8 cellular contexts compared by ENCODE assay signal in the genomic region with DNA sequence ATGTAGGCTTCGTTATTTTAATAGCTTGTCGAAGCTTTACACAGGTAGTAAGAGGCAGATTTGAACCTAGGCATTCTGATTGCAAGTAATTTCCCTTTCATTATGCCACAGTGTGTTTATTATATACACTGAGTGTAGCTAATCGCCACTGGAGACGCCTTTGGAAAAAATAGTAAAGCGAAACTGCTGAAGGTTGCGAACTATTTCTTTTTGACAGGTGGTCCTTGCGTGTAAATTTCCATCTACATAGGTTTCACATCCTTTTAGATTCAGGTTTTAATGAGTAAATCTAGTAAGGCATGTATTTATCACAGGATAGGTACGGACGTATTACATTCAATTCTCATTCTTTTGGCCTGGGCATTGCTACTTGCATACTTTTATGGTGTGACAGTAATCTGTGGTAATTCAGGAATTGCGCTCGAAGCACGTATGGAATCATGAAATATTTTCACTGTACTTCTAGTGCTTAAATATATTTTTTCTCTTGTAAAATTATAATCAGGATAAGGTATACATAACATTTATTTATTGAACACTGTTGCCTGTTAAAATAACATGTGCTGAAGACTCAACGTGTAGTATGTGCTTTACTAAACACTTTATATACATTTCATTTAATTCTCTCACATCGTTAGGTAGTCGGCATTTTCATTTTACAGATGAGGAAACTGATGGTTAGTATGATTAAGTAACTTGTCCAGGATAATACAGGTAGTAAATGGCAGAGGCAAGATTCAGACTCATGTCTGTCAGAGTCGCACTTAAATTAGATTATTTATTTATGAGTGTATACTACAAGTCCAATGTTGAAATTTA. TPM values are rescaled to one million over a fixed set of nuclear protein-coding genes. Genes with fewer than 3 reads are reported as not detected.
DNase-seq lines count a peak whose midpoint lies in the region; ATAC-seq and TF ChIP-seq lines count a peak whose summit lies in the region.

No MANE protein-coding gene starts in this region.

- peak overlapping the region; percentile 82 for H3K4me2 ChIP-seq in parathyroid adenoma (ENCODE audit: low read length)

- H3K36me3 ChIP-seq in parathyroid adenoma (ENCODE audit: control insufficient read depth, insufficient read depth, low read length), result no peaks in the 10 kb centered on the region

- no peak overlapping the region for H2AFZ ChIP-seq in parathyroid adenoma

- peak overlapping the region; percentile 85 for H3K4me3 ChIP-seq in parathyroid adenoma (ENCODE audit: low read depth, low read length)

- DNase-seq in NCI-H1092 treated with DMSO at 0.1 percent for 48 hours (lab: John Stamatoyannopoulos, UW) (peak; percentile 45), NCI-H1092 (lab: John Stamatoyannopoulos, UW) (no peak), SK-MEL-5 (ENCODE audit: low read depth, low spot score) (peak; percentile 55), epithelial cell of prostate (ENCODE audit: low read depth, low spot score) (no peak)

- no peak overlapping the region for H3K9ac ChIP-seq in parathyroid adenoma

- ATAC-seq in HG03342 (IDR thresholded peaks at IDR 0.05; ENCODE audit: unreplicated experiment) (peak; percentile 22), GM19452 (IDR thresholded peaks at IDR 0.05; ENCODE audit: unreplicated experiment) (no peak), HG03521 (IDR thresholded peaks at IDR 0.05; ENCODE audit: unreplicated experiment) (no peak)

- H3K27me3 ChIP-seq in parathyroid adenoma (ENCODE audit: control insufficient read depth, insufficient read depth, low read length), result no peaks in the 10 kb centered on the region

- H3K79me2 ChIP-seq in parathyroid adenoma, result peaks cover 45% of the 10 kb centered on the region

- peak overlapping the region; percentile 94 for H3K27ac ChIP-seq in epithelial cell of prostate
- no peak overlapping the region for H3K27ac ChIP-seq in parathyroid adenoma

- no peaks in the 10 kb centered on the region for H3K9me3 ChIP-seq in parathyroid adenoma (ENCODE audit: control insufficient read depth, low read length)

- in situ Hi-C loops in SK-MEL-5 (cut with HindIII; ENCODE audit: low pct_unique_long_range_greater_than_20kb, low sequenced_read_pairs), result no loop called here

- H3K4me1 ChIP-seq in parathyroid adenoma, result peaks cover 16% of the 10 kb centered on the region

- TF ChIP-seq CTCF in parathyroid adenoma (IDR thresholded peaks at IDR 0.05), result no peak

RNA-seq across cellular contexts. Expression of gene MARCHF6, which starts 1.8 kb away (rescaled TPM):
- 73.0 and 75.8 TPM in 2 replicates for total RNA-seq in SK-MEL-5 (2014; rRNA removed; shearing (Covaris generic))
- polyA plus RNA-seq in SK-MEL-5 (2015; cell fraction: cytosol; rRNA removed), result 76.9 and 109 TPM in 2 replicates
- polyA plus RNA-seq in SK-MEL-5 (2015; cell fraction: nucleus; rRNA removed), result 311 and 332 TPM in 2 replicates

RNA-seq across cellular contexts. Expression of gene CMBL, which starts 47.6 kb away (rescaled TPM):
- not detected in 2 replicates for total RNA-seq in SK-MEL-5 (2014; rRNA removed; shearing (Covaris generic))
- polyA plus RNA-seq in SK-MEL-5 (2015; cell fraction: cytosol; rRNA removed), result not detected in 2 replicates
- not detected in 2 replicates for polyA plus RNA-seq in SK-MEL-5 (2015; cell fraction: nucleus; rRNA removed)

Comparison
In these comparisons a context has a peak if more than half of its experiments do, and no peak if none do; other contexts are left out.
1. DNase-seq: peak in NCI-H1092 treated with DMSO at 0.1 percent for 48 hours (single experiment) and SK-MEL-5 (single experiment); none in NCI-H1092 (single experiment) and epithelial cell of prostate (single experiment).